Comparison of ENCODE assay signal across 8 cellular contexts in the genomic region with DNA sequence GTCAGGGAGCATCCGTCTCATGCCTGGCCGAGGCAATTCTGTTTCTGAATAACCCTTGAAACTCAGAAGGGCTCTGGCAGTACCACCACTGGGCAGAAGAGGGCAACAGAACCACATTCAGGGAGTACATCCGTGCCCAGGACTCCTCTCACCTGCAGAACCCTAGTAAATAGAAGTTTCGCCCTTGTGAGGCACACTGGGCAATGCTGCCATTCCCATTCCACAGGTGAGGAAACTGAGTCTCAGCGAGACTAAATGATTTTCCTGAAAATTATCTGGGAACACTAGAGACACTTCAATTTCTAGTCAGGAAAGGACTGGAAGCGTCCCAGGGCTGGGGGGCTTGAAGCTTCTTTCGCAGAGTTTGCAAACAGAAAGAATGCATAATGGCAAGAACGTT.
DNase-seq lines count a peak whose midpoint lies in the region; ATAC-seq and TF ChIP-seq lines count a peak whose summit lies in the region.

No MANE protein-coding gene starts in this region.

- no peak overlapping the region for H3K27ac ChIP-seq in cardiac muscle cell

- H3K27me3 ChIP-seq in cardiac muscle cell = no peaks in the 10 kb centered on the region

- peak; percentile 75 for TF ChIP-seq CTCF in cardiac muscle cell (IDR thresholded peaks at IDR 0.05; ENCODE audit: low read depth, low read length)

- H3K4me3 ChIP-seq in cardiac muscle cell = no peak overlapping the region

- H3K9me3 ChIP-seq in cardiac muscle cell (ENCODE audit: low read depth) = no peaks in the 10 kb centered on the region

- ATAC-seq in GM21447 (IDR thresholded peaks at IDR 0.05; ENCODE audit: unreplicated experiment) (peak; percentile 69), HG03039 (IDR thresholded peaks at IDR 0.05; ENCODE audit: unreplicated experiment) (no peak)

- DNase-seq in DMS53 treated with DMSO at 0.1 percent for 48 hours (lab: John Stamatoyannopoulos, UW; ENCODE audit: unreplicated experiment) (peak; percentile 78), LHCN-M2 (ENCODE audit: low read depth) (peak; percentile 54), SKM-1 (lab: John Stamatoyannopoulos, UW; ENCODE audit: unreplicated experiment) (peak; percentile 60), cardiac muscle cell (ENCODE audit: low read depth in 1 of 2, low spot score in 1 of 2) (peak; percentile 70 to 77), renal cortical epithelial cell (ENCODE audit: low read depth) (peak; percentile 59)
- peak; percentile 75 for DNase-seq in activated naive CD4-positive, alpha-beta T cell treated with anti-CD3 and anti-CD28 coated beads, Interleukin-2, amount 50 U/mL, for 16 hours

- H3K36me3 ChIP-seq in cardiac muscle cell = no peaks in the 10 kb centered on the region

- H3K4me1 ChIP-seq in cardiac muscle cell (ENCODE audit: low read depth) = no peaks in the 10 kb centered on the region
